In genomic region chr1:24124980-24125379, GRCh38 we compare ENCODE assay signal across 40 cellular contexts. TPM values are rescaled to one million over a fixed set of nuclear protein-coding genes. Genes with fewer than 3 reads are reported as not detected.
"Had no signal": no experiment of that assay in that cellular context is flagged by ENCODE, and none has a peak within 500 bp of the region (broad histone marks: within the 10 kb centered on the region; RNA-seq: fewer than 3 reads in every experiment).

No MANE protein-coding gene starts in this region.

- H3K4me3 Mint-ChIP-seq: activated CD4-positive, alpha-beta memory T cell treated with anti-CD3 and anti-CD28 coated beads for 36 hours; activated CD4-positive, alpha-beta T cell treated with anti-CD3 and anti-CD28 coated beads for 36 hours; activated CD4-positive, alpha-beta T cell treated with anti-CD3 and anti-CD28 coated beads, Interleukin-2, amount 10 ng/mL, durations not matched to agents 24 days and 14 days; activated CD8-positive, alpha-beta memory T cell treated with anti-CD3 and anti-CD28 coated beads, Interleukin-2, amount 10 ng/mL, durations not matched to agents 7 days and 5 days; activated CD8-positive, alpha-beta T cell treated with anti-CD3 and anti-CD28 coated beads, Interleukin-2, amount 10 ng/mL, durations not matched to agents 7 days and 5 days; activated naive CD4-positive, alpha-beta T cell treated with anti-CD3 and anti-CD28 coated beads for 36 hours; activated naive CD4-positive, alpha-beta T cell treated with anti-CD3 and anti-CD28 coated beads, Interleukin-2, amount 50 U/mL, for 24 hours; activated naive CD8-positive, alpha-beta T cell treated with anti-CD3 and anti-CD28 coated beads for 36 hours; activated naive CD8-positive, alpha-beta T cell treated with anti-CD3 and anti-CD28 coated beads, Interleukin-2, amount 50 U/mL, for 24 hours; activated T-helper 1 cell treated with anti-CD3 and anti-CD28 coated beads, Interleukin-12 subunit alpha, Interleukin-12 subunit beta, Interleukin-2, Interleukin-4 antibody, amounts not matched to agents 30 ng/mL and 10 ng/mL and 1 ng/mL, durations not matched to agents 14 hours and 24 hours and 36 hours; brain; T-helper 17 cell; T-helper 2 cell treated with Interferon-gamma antibody and Interleukin-4, amounts not matched to agents 5 μg/mL and 100 μg/mL, for 36 hours had no signal

- H3K9me3 Mint-ChIP-seq: activated naive CD4-positive, alpha-beta T cell treated with anti-CD3 and anti-CD28 coated beads, Interleukin-2, amount 50 U/mL, for 24 hours; activated naive CD8-positive, alpha-beta T cell treated with anti-CD3 and anti-CD28 coated beads, Interleukin-2, amount 50 U/mL, for 24 hours; T-helper 2 cell treated with Interferon-gamma antibody and Interleukin-4, amounts not matched to agents 5 μg/mL and 100 μg/mL, for 36 hours had no signal

- FAIRE-seq: endometrium, endothelial cell of umbilical vein had no signal

- H3K4me1 Mint-ChIP-seq: activated CD4-positive, alpha-beta T cell treated with anti-CD3 and anti-CD28 coated beads, Interleukin-2, amount 10 ng/mL, durations not matched to agents 24 days and 14 days; activated CD8-positive, alpha-beta memory T cell treated with anti-CD3 and anti-CD28 coated beads, Interleukin-2, amount 10 ng/mL, durations not matched to agents 7 days and 5 days; activated naive CD4-positive, alpha-beta T cell treated with anti-CD3 and anti-CD28 coated beads, Interleukin-2, amount 50 U/mL, for 24 hours; activated naive CD8-positive, alpha-beta T cell treated with anti-CD3 and anti-CD28 coated beads for 36 hours; activated naive CD8-positive, alpha-beta T cell treated with anti-CD3 and anti-CD28 coated beads, Interleukin-2, amount 50 U/mL, for 24 hours; T-helper 17 cell had no signal

- ATAC-seq: activated CD4-positive, alpha-beta T cell treated with anti-CD3 and anti-CD28 coated beads for 36 hours; activated CD8-positive, alpha-beta memory T cell treated with anti-CD3 and anti-CD28 coated beads, Interleukin-2, amount 10 ng/mL, durations not matched to agents 7 days and 5 days; activated CD8-positive, alpha-beta T cell treated with anti-CD3 and anti-CD28 coated beads, Interleukin-2, amount 10 ng/mL, durations not matched to agents 7 days and 5 days; activated naive CD8-positive, alpha-beta T cell treated with anti-CD3 and anti-CD28 coated beads, Interleukin-2, amount 50 U/mL, for 24 hours; T-helper 17 cell had no signal

- H3K36me3 ChIP-seq: adrenal gland, breast epithelium, cardiac muscle cell, colonic mucosa had no signal

- H3K4me1 ChIP-seq: breast epithelium had no signal

- DNase-seq: activated CD4-positive, alpha-beta memory T cell treated with anti-CD3 and anti-CD28 coated beads for 36 hours; activated CD4-positive, alpha-beta T cell treated with anti-CD3 and anti-CD28 coated beads for 36 hours; activated CD4-positive, alpha-beta T cell treated with anti-CD3 and anti-CD28 coated beads, Interleukin-2, amount 10 ng/mL, durations not matched to agents 24 days and 14 days; activated CD4-positive, CD25-positive, alpha-beta regulatory T cell; activated CD4-positive, CD25-positive, alpha-beta regulatory T cell treated with anti-CD3 and anti-CD28 coated beads, Interleukin-2, amount 50 U/mL, for 72 hours; activated CD8-positive, alpha-beta memory T cell treated with anti-CD3 and anti-CD28 coated beads, Interleukin-2, amount 10 ng/mL, durations not matched to agents 7 days and 5 days; activated CD8-positive, alpha-beta memory T cell treated with anti-CD3 and anti-CD28 coated beads, Interleukin-2, amount 50 U/mL, for 4 hours; activated CD8-positive, alpha-beta T cell treated with anti-CD3 and anti-CD28 coated beads, Interleukin-2, amount 10 ng/mL, durations not matched to agents 7 days and 5 days; activated effector memory CD4-positive, alpha-beta T cell treated with anti-CD3 and anti-CD28 coated beads, Interleukin-2, amount 50 U/mL, for 16 hours; activated naive CD4-positive, alpha-beta T cell treated with anti-CD3 and anti-CD28 coated beads for 36 hours; activated naive CD8-positive, alpha-beta T cell treated with anti-CD3 and anti-CD28 coated beads for 36 hours; activated naive CD8-positive, alpha-beta T cell treated with anti-CD3 and anti-CD28 coated beads, Interleukin-2, amount 50 U/mL, for 24 hours; activated T-cell treated with anti-CD3 and anti-CD28 coated beads, Interleukin-2, amount 50 U/mL, for 1 hour; activated T-cell treated with anti-CD3 and anti-CD28 coated beads, Interleukin-2, amount 50 U/mL, for 48 hours; adrenal gland; amygdala; central memory CD4-positive, alpha-beta T cell; cerebellar nuclear complex; colonic mucosa; effector CD8-positive, alpha-beta T cell; esophagus squamous epithelium; foreskin melanocyte; head of caudate nucleus; T-helper 1 cell; T-helper 17 cell; T1000 had no signal

- H3K27me3 Mint-ChIP-seq: activated CD8-positive, alpha-beta memory T cell treated with anti-CD3 and anti-CD28 coated beads, Interleukin-2, amount 10 ng/mL, durations not matched to agents 7 days and 5 days; activated naive CD4-positive, alpha-beta T cell treated with anti-CD3 and anti-CD28 coated beads, Interleukin-2, amount 50 U/mL, for 24 hours; activated naive CD8-positive, alpha-beta T cell treated with anti-CD3 and anti-CD28 coated beads for 36 hours; activated naive CD8-positive, alpha-beta T cell treated with anti-CD3 and anti-CD28 coated beads, Interleukin-2, amount 50 U/mL, for 24 hours had no signal

- H3K27me3 ChIP-seq: adrenal gland, breast epithelium, cardiac muscle cell, colonic mucosa, esophagus squamous epithelium had no signal

- H3K9me3 ChIP-seq: adrenal gland, colonic mucosa had no signal

- H3K27ac ChIP-seq: adrenal gland, breast epithelium, cardiac muscle cell, colonic mucosa, epithelial cell of prostate, esophagus squamous epithelium had no signal

- H3K4me3 ChIP-seq: adrenal gland, breast epithelium, cardiac muscle cell, colonic mucosa, esophagus squamous epithelium had no signal

- H3K36me3 Mint-ChIP-seq: activated CD4-positive, alpha-beta memory T cell treated with anti-CD3 and anti-CD28 coated beads for 36 hours; activated CD8-positive, alpha-beta memory T cell treated with anti-CD3 and anti-CD28 coated beads, Interleukin-2, amount 10 ng/mL, durations not matched to agents 7 days and 5 days; brain had no signal

- H3K27ac Mint-ChIP-seq: activated CD4-positive, alpha-beta memory T cell treated with anti-CD3 and anti-CD28 coated beads for 36 hours; activated CD4-positive, alpha-beta T cell treated with anti-CD3 and anti-CD28 coated beads for 36 hours; activated CD4-positive, alpha-beta T cell treated with anti-CD3 and anti-CD28 coated beads, Interleukin-2, amount 10 ng/mL, durations not matched to agents 24 days and 14 days; activated CD8-positive, alpha-beta memory T cell treated with anti-CD3 and anti-CD28 coated beads, Interleukin-2, amount 10 ng/mL, durations not matched to agents 7 days and 5 days; activated CD8-positive, alpha-beta T cell treated with anti-CD3 and anti-CD28 coated beads, Interleukin-2, amount 10 ng/mL, durations not matched to agents 7 days and 5 days; activated naive CD4-positive, alpha-beta T cell treated with anti-CD3 and anti-CD28 coated beads for 36 hours; activated naive CD8-positive, alpha-beta T cell treated with anti-CD3 and anti-CD28 coated beads for 36 hours; activated naive CD8-positive, alpha-beta T cell treated with anti-CD3 and anti-CD28 coated beads, Interleukin-2, amount 50 U/mL, for 24 hours; activated T-helper 1 cell treated with anti-CD3 and anti-CD28 coated beads, Interleukin-12 subunit alpha, Interleukin-12 subunit beta, Interleukin-2, Interleukin-4 antibody, amounts not matched to agents 30 ng/mL and 10 ng/mL and 1 ng/mL, durations not matched to agents 14 hours and 24 hours and 36 hours; activated T-helper 2 cell treated with anti-CD3 and anti-CD28 coated beads, Interferon-gamma antibody, Interleukin-2, Interleukin-4, amounts not matched to agents 10 μg/mL and 5 μg/mL and 100 μg/mL, durations not matched to agents 14 hours and 24 hours and 36 hours; brain; T-helper 17 cell; T-helper 2 cell treated with Interferon-gamma antibody and Interleukin-4, amounts not matched to agents 5 μg/mL and 100 μg/mL, for 36 hours had no signal

RNA-seq across cellular contexts. Expression of gene MYOM3, which starts 13.0 kb away (rescaled TPM):
- total RNA-seq: activated CD4-positive, alpha-beta memory T cell treated with anti-CD3 and anti-CD28 coated beads for 36 hours; activated CD4-positive, alpha-beta T cell treated with anti-CD3 and anti-CD28 coated beads for 36 hours; activated CD4-positive, alpha-beta T cell treated with anti-CD3 and anti-CD28 coated beads, Interleukin-2, amount 10 ng/mL, durations not matched to agents 24 days and 14 days; activated CD8-positive, alpha-beta memory T cell treated with anti-CD3 and anti-CD28 coated beads for 36 hours; activated CD8-positive, alpha-beta memory T cell treated with anti-CD3 and anti-CD28 coated beads, Interleukin-2, amount 10 ng/mL, durations not matched to agents 7 days and 5 days; activated CD8-positive, alpha-beta T cell treated with anti-CD3 and anti-CD28 coated beads, Interleukin-2, amount 10 ng/mL, durations not matched to agents 7 days and 5 days; activated naive CD4-positive, alpha-beta T cell treated with anti-CD3 and anti-CD28 coated beads for 36 hours; activated naive CD8-positive, alpha-beta T cell treated with anti-CD3 and anti-CD28 coated beads for 36 hours; activated T-helper 1 cell treated with anti-CD3 and anti-CD28 coated beads, Interleukin-12 subunit alpha, Interleukin-12 subunit beta, Interleukin-2, Interleukin-4 antibody, amounts not matched to agents 30 ng/mL and 10 ng/mL and 1 ng/mL, durations not matched to agents 14 hours and 24 hours and 36 hours; activated T-helper 2 cell treated with anti-CD3 and anti-CD28 coated beads, Interferon-gamma antibody, Interleukin-2, Interleukin-4, amounts not matched to agents 10 μg/mL and 5 μg/mL and 100 μg/mL, durations not matched to agents 14 hours and 24 hours and 36 hours; fibroblast of lung; fibroblast of villous mesenchyme; T-helper 17 cell had no signal
- polyA plus RNA-seq: cardiac muscle cell, fibroblast of lung had no signal

RNA-seq across cellular contexts. Expression of gene IL22RA1, which starts 18.0 kb away (rescaled TPM):
- total RNA-seq: activated CD4-positive, alpha-beta memory T cell treated with anti-CD3 and anti-CD28 coated beads for 36 hours; activated CD4-positive, alpha-beta T cell treated with anti-CD3 and anti-CD28 coated beads for 36 hours; activated CD4-positive, alpha-beta T cell treated with anti-CD3 and anti-CD28 coated beads, Interleukin-2, amount 10 ng/mL, durations not matched to agents 24 days and 14 days; activated CD8-positive, alpha-beta memory T cell treated with anti-CD3 and anti-CD28 coated beads for 36 hours; activated CD8-positive, alpha-beta T cell treated with anti-CD3 and anti-CD28 coated beads, Interleukin-2, amount 10 ng/mL, durations not matched to agents 7 days and 5 days; activated naive CD4-positive, alpha-beta T cell treated with anti-CD3 and anti-CD28 coated beads for 36 hours; activated naive CD8-positive, alpha-beta T cell treated with anti-CD3 and anti-CD28 coated beads for 36 hours; activated T-helper 1 cell treated with anti-CD3 and anti-CD28 coated beads, Interleukin-12 subunit alpha, Interleukin-12 subunit beta, Interleukin-2, Interleukin-4 antibody, amounts not matched to agents 30 ng/mL and 10 ng/mL and 1 ng/mL, durations not matched to agents 14 hours and 24 hours and 36 hours; activated T-helper 2 cell treated with anti-CD3 and anti-CD28 coated beads, Interferon-gamma antibody, Interleukin-2, Interleukin-4, amounts not matched to agents 10 μg/mL and 5 μg/mL and 100 μg/mL, durations not matched to agents 14 hours and 24 hours and 36 hours; cardiac muscle cell; dermis microvascular lymphatic vessel endothelial cell; endothelial cell of umbilical vein; fibroblast of villous mesenchyme; T-helper 17 cell had no signal
- polyA plus RNA-seq: cardiac muscle cell, endothelial cell of umbilical vein had no signal
